ENCODE assay signal across 8 cellular contexts in the genomic region with DNA sequence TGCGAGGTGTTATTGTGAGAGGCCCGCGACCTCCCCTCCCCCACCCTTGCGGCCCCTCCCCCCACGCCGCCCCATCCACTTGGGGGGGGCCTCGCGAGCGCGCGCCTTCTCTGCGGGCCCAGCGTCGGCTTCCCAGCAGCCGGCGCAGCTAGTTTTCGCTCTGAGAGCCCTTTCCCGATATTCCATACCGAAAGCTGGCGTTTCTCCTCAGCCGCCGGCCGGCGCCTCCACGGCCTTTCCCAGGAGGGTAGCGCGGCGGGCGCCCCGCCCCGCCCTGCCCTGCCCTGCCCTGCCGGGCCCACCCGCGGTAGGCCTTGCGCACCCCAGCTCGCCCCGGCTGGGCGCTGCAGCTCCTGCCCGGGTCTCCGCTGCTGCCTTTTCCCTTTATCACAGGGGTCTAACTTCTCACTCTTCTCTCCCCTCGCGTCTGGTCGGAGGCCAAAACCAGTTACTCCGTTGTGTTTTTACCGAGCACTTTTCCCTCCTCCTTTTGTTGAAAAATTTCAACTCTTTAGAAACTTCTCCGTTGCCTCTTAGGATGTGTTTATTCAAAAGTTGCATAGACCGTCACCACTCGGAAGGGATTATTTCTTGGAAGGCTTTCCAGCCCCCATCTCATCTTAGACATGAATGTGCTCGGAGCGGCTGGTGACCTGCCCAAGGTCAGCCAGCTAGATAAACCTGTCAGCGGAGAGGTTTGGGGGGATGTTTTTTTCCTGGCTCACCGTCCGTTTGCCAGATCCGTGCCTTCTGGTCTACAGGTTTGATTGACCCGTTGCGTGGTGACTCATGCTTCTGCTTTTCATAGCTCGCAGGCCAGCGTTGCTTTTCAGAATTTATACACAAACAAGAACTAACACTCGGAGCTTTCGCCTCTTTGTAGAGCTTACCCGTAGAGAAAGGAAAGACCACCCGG. TPM values are rescaled to one million over a fixed set of nuclear protein-coding genes. Genes with fewer than 3 reads are reported as not detected.
DNase-seq lines count a peak whose midpoint lies in the region; ATAC-seq, FAIRE-seq and TF ChIP-seq lines count a peak whose summit lies in the region.

No MANE protein-coding gene starts in this region.

- H3K27me3 ChIP-seq in adrenal gland (no peaks in the 10 kb centered on the region), osteoblast (ENCODE audit: insufficient read depth, low read length) (no peaks in the 10 kb centered on the region)

- peak overlapping the region; percentile 90 for H2AFZ ChIP-seq in osteoblast (ENCODE audit: low read length)

- DNase-seq in Caki2 (ENCODE audit: low read depth) (peak; percentile 38), RCC 7860 (ENCODE audit: low spot score) (peak; percentile 52), adrenal gland (peak; percentile 71 to 92 (median 87)), Right ventricle myocardium superior (peak; percentile 77), osteoblast (ENCODE audit: insufficient read length, low spot score, missing footprints) (peak; percentile 87), putamen (ENCODE audit: low spot score) (no peak)

- H3K9me3 ChIP-seq in adrenal gland (replicated peaks in 1 of 3) (no peaks in the 10 kb centered on the region), osteoblast (ENCODE audit: low read depth, low read length) (no peaks in the 10 kb centered on the region)

- H3K79me2 ChIP-seq in osteoblast (ENCODE audit: insufficient read depth, low read length), result peaks cover 55% of the 10 kb centered on the region

- 0 to 1% (median 0%) methylated on average over 25 to 62 of the region's 62 CpGs for WGBS in adrenal gland, 4 donors

- in situ Hi-C loops in Caki2 (cut with HindIII; ENCODE audit: low pct_unique_long_range_greater_than_20kb, low sequenced_read_pairs), result no loop called here

- TF ChIP-seq POLR2A in adrenal gland (IDR thresholded peaks at IDR 0.05), result peak in 1 of 2 donors; percentile 60

- H3K27ac ChIP-seq in adrenal gland (peak overlapping the region; percentile 79 to 95 (median 94)), osteoblast (ENCODE audit: low read depth, low read length) (peak overlapping the region; percentile 97)

- intact Hi-C loops in adrenal gland (cut with DNase I), result no loop called here
- intact Hi-C loops in Right ventricle myocardium superior (cut with DNase I), result no loop called here

- peak overlapping the region; percentile 63 to 94 (median 85) for H3K4me3 ChIP-seq in adrenal gland
- peak overlapping the region; percentile 85 for H3K4me3 ChIP-seq in osteoblast (ENCODE audit: insufficient read depth, low read length)

- H3K36me3 ChIP-seq in adrenal gland (replicated peaks in 1 of 2) (peaks cover 0 to 7% of the 10 kb centered on the region in 2 donors), osteoblast (ENCODE audit: insufficient read depth, low read length) (peaks cover 24% of the 10 kb centered on the region)

- peaks cover 23 to 40% of the 10 kb centered on the region in 2 donors for H3K4me1 ChIP-seq in adrenal gland (replicated peaks in 1 of 2)
- peaks cover 25% of the 10 kb centered on the region for H3K4me1 ChIP-seq in osteoblast (ENCODE audit: insufficient read depth, low read length)

- peak; percentile 50 for ATAC-seq in GM19397 (IDR thresholded peaks at IDR 0.05; ENCODE audit: unreplicated experiment)
- ATAC-seq in HG03439 (IDR thresholded peaks at IDR 0.05; ENCODE audit: unreplicated experiment), result peak; percentile 55
- ATAC-seq in Right ventricle myocardium superior (ENCODE audit: poor library complexity), result peak; percentile 81

- H3K4me2 ChIP-seq in osteoblast (ENCODE audit: insufficient read depth, low read length), result peak overlapping the region; percentile 98

- no peak for TF ChIP-seq CTCF in adrenal gland (IDR thresholded peaks at IDR 0.05)
- TF ChIP-seq CTCF in osteoblast (IDR thresholded peaks at IDR 0.05; ENCODE audit: extremely low read depth, low read depth, low read length), result no peak

- no peak for FAIRE-seq in RCC 7860 (lab: Jason Lieb, UNC)

- peaks cover 42% of the 10 kb centered on the region for H4K20me1 ChIP-seq in osteoblast (ENCODE audit: insufficient read depth, low read length)

RNA-seq across cellular contexts. Expression of a gene that starts 0.6 kb away (rescaled TPM):
- 74.9 and 82.8 TPM in 2 replicates for total RNA-seq in Caki2 (2014; rRNA removed; shearing (Covaris generic); ENCODE audit: low replicate concordance)
- total RNA-seq in adrenal gland (100 to 1,000 TPM in 4 of 8 donors, 10 to 100 TPM in 4; 81.0 to 132 (median 102) TPM), Right ventricle myocardium superior (42.6 TPM), osteoblast (141 and 151 TPM in 2 replicates)
- 10 to 100 TPM; 19.6 to 85.8 (median 29.5) TPM for polyA plus RNA-seq in adrenal gland

RNA-seq across cellular contexts. Expression of a gene that starts 33.8 kb away (rescaled TPM):
- total RNA-seq in Caki2 (2014; rRNA removed; shearing (Covaris generic); ENCODE audit: low replicate concordance), result 11.8 and 24.1 TPM in 2 replicates
- total RNA-seq in adrenal gland (10 to 100 TPM; 23.4 to 87.1 (median 44.5) TPM), Right ventricle myocardium superior (19.5 TPM), osteoblast (27.5 and 35.7 TPM in 2 replicates)
- 10 to 100 TPM; 27.7 to 75.1 (median 48.8) TPM for polyA plus RNA-seq in adrenal gland

RNA-seq across cellular contexts. Expression of a gene that starts 46.5 kb away (rescaled TPM):
- total RNA-seq in Caki2 (2014; rRNA removed; shearing (Covaris generic); ENCODE audit: low replicate concordance), result 4.6 and 5.6 TPM in 2 replicates
- total RNA-seq in adrenal gland (100 to 1,000 TPM in 1 of 8 donors, 10 to 100 TPM in 7; 14.6 to 176 (median 31.5) TPM), Right ventricle myocardium superior (30.6 TPM), osteoblast (24.8 and 25.7 TPM in 2 replicates)
- 10 to 100 TPM; 11.7 to 21.6 (median 11.9) TPM for polyA plus RNA-seq in adrenal gland

RNA-seq across cellular contexts. Expression of a gene that starts 54.4 kb away (rescaled TPM):
- 0.54 and 0.72 TPM in 2 replicates for total RNA-seq in Caki2 (2014; rRNA removed; shearing (Covaris generic); ENCODE audit: low replicate concordance)
- total RNA-seq in adrenal gland (1,000 to 10,000 TPM in 1 of 8 donors, 100 to 1,000 TPM in 7; 117 to 1,290 (median 739) TPM), Right ventricle myocardium superior (91.4 TPM), osteoblast (3,614 and 3,853 TPM in 2 replicates)
- polyA plus RNA-seq in adrenal gland, result 1,000 to 10,000 TPM in 1 of 3 donors, 100 to 1,000 TPM in 2; 489 to 1,184 (median 817) TPM
